In the genomic region with DNA sequence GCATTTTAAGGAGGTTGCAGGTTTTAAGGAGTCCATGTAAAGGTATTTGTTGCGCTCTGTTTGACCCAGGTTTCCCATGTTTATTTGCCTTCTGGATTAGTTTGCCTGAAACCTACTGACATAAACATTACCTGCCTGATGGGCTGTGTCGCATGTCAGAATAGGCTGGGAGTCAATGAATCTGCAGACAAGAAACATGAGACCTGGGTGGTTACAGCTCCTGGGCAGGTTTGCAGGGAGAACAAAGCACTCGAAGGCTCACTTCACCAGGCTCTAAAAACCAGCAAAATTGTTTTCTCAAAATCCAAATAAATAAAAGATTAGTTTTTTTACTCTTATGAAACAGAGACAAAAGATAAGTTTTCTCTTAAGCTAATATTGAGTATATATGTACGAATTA, we compare ENCODE assay signal across 20 cellular contexts.
"Had no signal": no experiment of that assay in that cellular context is flagged by ENCODE, and none has a peak within 500 bp of the region (broad histone marks: within the 10 kb centered on the region; RNA-seq: fewer than 3 reads in every experiment).

No MANE protein-coding gene starts in this region.

- DNase-seq: colonic mucosa; effector CD8-positive, alpha-beta T cell; endodermal cell; foreskin fibroblast; gastrocnemius medialis; heart left ventricle; kidney glomerular epithelial cell; left colon; left ventricle myocardium superior; lower lobe of right lung; naive thymus-derived CD8-positive, alpha-beta T cell; nephron progenitor cell; nucleus accumbens; retina; right lobe of liver; small intestine; stimulated activated CD4-positive, alpha-beta T cell treated with anti-CD3 and anti-CD28 coated beads, Interleukin-15, amount 100 ng/mL, for 24 hours; stimulated activated CD4-positive, alpha-beta T cell treated with anti-CD3 and anti-CD28 coated beads, Interleukin-2, amount 100 ng/mL, for 48 hours; stimulated activated naive B cell treated with anti-CD40 and anti-IgM and Interleukin-4, amounts not matched to agents 10 μg/mL and 1 μg/mL and 100 μg/mL, for 72 hours; upper lobe of left lung had no signal
